ENCODE assay signal across 20 cellular contexts in the genomic region with DNA sequence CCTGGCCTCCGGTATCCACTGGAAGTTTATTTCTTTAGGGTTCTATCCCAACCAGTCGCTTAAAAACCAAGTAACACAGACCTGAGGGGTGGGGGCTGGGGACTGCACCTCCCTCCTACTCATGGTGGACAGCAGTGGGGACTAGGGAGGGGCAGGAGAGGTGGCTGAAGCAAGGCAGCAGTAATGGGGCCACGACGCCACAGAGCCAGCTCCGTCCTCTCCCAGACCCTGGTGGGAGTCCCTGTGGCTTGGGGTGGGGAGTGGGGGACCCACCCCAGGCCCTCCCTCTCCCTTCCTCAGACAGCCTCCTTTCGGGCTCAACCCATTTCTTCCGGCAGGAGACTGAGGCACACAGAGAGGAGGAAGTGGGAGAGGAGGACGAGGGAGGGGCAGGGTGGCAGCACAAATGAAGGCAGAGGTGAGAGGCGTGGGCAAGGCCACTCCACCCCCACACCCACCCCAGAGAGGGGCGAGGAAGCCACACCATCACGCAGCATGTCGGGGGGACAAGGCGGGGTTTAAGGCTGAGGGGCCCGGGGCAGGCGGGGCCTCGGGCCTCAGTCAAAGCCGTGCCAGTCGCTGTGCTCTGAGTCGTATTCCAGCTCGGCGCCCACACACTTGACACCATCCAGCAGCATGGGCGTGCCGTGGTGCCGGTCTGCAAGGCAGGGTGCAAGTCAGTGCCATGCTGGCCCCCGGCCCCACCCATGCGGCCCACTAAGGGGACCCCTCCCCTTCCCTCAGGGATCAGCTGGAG. TPM values are rescaled to one million over a fixed set of nuclear protein-coding genes. Genes with fewer than 3 reads are reported as not detected.
DNase-seq lines count a peak whose midpoint lies in the region; ATAC-seq, FAIRE-seq and TF ChIP-seq lines count a peak whose summit lies in the region.
"Had no signal": no experiment of that assay in that cellular context is flagged by ENCODE, and none has a peak within 500 bp of the region (broad histone marks: within the 10 kb centered on the region; RNA-seq: fewer than 3 reads in every experiment).

No MANE protein-coding gene starts in this region.

- no peak overlapping the region for H3K27ac Mint-ChIP-seq in stimulated activated memory B cell treated with anti-CD40 and anti-IgM and Interleukin-4, amounts not matched to agents 10 μg/mL and 1 μg/mL and 100 μg/mL, for 72 hours
- H3K27ac Mint-ChIP-seq: activated CD4-positive, alpha-beta T cell treated with anti-CD3 and anti-CD28 coated beads, Interleukin-2, amount 10 ng/mL, durations not matched to agents 24 days and 14 days; CD8-positive, alpha-beta T cell had no signal

- H3K27ac ChIP-seq in A549 (no peak overlapping the region), PC-3 (ENCODE audit: low read length) (no peak overlapping the region), kidney (ENCODE audit: low read depth in 2 of 2, low read length in 2 of 2) (no peak overlapping the region)
- H3K27ac ChIP-seq: adrenal gland, vagina had no signal

- H3K9me3 Mint-ChIP-seq in stimulated activated memory B cell treated with anti-CD40 and anti-IgM and Interleukin-4, amounts not matched to agents 10 μg/mL and 1 μg/mL and 100 μg/mL, for 72 hours = no peaks in the 10 kb centered on the region
- H3K9me3 Mint-ChIP-seq: activated CD4-positive, alpha-beta T cell treated with anti-CD3 and anti-CD28 coated beads, Interleukin-2, amount 10 ng/mL, durations not matched to agents 24 days and 14 days; CD8-positive, alpha-beta T cell; nephron had no signal

- H3K9me3 ChIP-seq in A549 (no peaks in the 10 kb centered on the region), PC-3 (ENCODE audit: low read length) (no peaks in the 10 kb centered on the region), kidney (ENCODE audit: control insufficient read depth in 1 of 2, low read length in 2 of 2) (no peaks in the 10 kb centered on the region)
- H3K9me3 ChIP-seq: adrenal gland, gastrocnemius medialis, spleen, vagina had no signal

- no peak for TF ChIP-seq EP300 in A549 (IDR thresholded peaks at IDR 0.05)

- peaks cover 16% of the 10 kb centered on the region for H3K36me3 Mint-ChIP-seq in stimulated activated memory B cell treated with anti-CD40 and anti-IgM and Interleukin-4, amounts not matched to agents 10 μg/mL and 1 μg/mL and 100 μg/mL, for 72 hours

- H3K4me2 ChIP-seq in A549 = no peak overlapping the region
- no peak overlapping the region for H3K4me2 ChIP-seq in PC-3 (ENCODE audit: low read length)

- H3K9me2 ChIP-seq in PC-3 (replicated peaks; ENCODE audit: low read length) = no peaks in the 10 kb centered on the region

- no peaks in the 10 kb centered on the region for H3K79me2 ChIP-seq in PC-3 (ENCODE audit: low read length)

- H3K4me3 Mint-ChIP-seq in stimulated activated memory B cell treated with anti-CD40 and anti-IgM and Interleukin-4, amounts not matched to agents 10 μg/mL and 1 μg/mL and 100 μg/mL, for 72 hours = no peak overlapping the region
- H3K4me3 Mint-ChIP-seq: activated CD4-positive, alpha-beta T cell treated with anti-CD3 and anti-CD28 coated beads, Interleukin-2, amount 10 ng/mL, durations not matched to agents 24 days and 14 days; CD8-positive, alpha-beta T cell; nephron had no signal

- BruUV-seq in PC-3 (replicated peaks; lab: Mats Ljungman, UMichigan) = TSS peak; percentile 75

- H3K9ac ChIP-seq in PC-3 (ENCODE audit: low read length) (no peak overlapping the region), kidney (ENCODE audit: low read length in 2 of 2) (no peak overlapping the region)

- TF ChIP-seq RAD21 in A549 (conservative IDR thresholded peaks at IDR 0.05 in 1 of 2, IDR thresholded peaks at IDR 0.05 in 1 of 2) = no peak

- POLR2A ChIA-PET in A549 (lab: Yijun Ruan, JAX) (interaction anchor here (1.4 to 2.3 kb wide), 2 partner anchors 14 kb away, joined by 7 to 8 read pairs; a partner anchor contains a TSS), PC-3 (lab: Charles Lee; ENCODE audit: unreplicated experiment) (interaction anchor here (0.6 kb wide), 1 partner anchor 12 kb away, joined by 4 read pairs; no protein-coding TSS in a partner anchor)

- WGBS in A549 (ENCODE audit: missing lambda C conversion rate) = 90% methylated on average over 26 of the region's 26 CpGs

- no peaks in the 10 kb centered on the region for H3F3A ChIP-seq in PC-3 (ENCODE audit: low read length, unreplicated experiment)

- H3K27me3 Mint-ChIP-seq in stimulated activated memory B cell treated with anti-CD40 and anti-IgM and Interleukin-4, amounts not matched to agents 10 μg/mL and 1 μg/mL and 100 μg/mL, for 72 hours = no peaks in the 10 kb centered on the region

- no peak overlapping the region for H2AFZ ChIP-seq in PC-3 (ENCODE audit: low read length)

- H3K4me1 ChIP-seq in A549 (peaks cover 7% of the 10 kb centered on the region; the same call in 2 of the 3 replicates), PC-3 (ENCODE audit: insufficient read depth, low read length) (no peaks in the 10 kb centered on the region), kidney (ENCODE audit: control insufficient read depth in 1 of 2, insufficient read depth in 1 of 2, low read depth in 1 of 2, low read length in 2 of 2) (peaks cover 0 to 7% of the 10 kb centered on the region in 2 donors)
- H3K4me1 ChIP-seq: gastrocnemius medialis, vagina had no signal

- no peak for ATAC-seq in A549
- no peak for ATAC-seq in PC-3
- ATAC-seq in stimulated activated memory B cell treated with anti-CD40 and anti-IgM and Interleukin-4, amounts not matched to agents 10 μg/mL and 1 μg/mL and 100 μg/mL, for 72 hours = no peak

- CTCF ChIA-PET in A549 (lab: Yijun Ruan, JAX) (interaction anchor here (0.6 to 72.1 kb wide), 16 partner anchors 6 to 318 kb away, joined by 3 to 2233 read pairs (median 4); a partner anchor contains a TSS), PC-3 (lab: Charles Lee) (interaction anchor here (0.6 to 1.1 kb wide), 5 partner anchors 11 to 101 kb away, joined by 4 to 6 read pairs (median 5); a partner anchor contains a TSS)

- TF ChIP-seq POLR2A in A549 (IDR thresholded peaks at IDR 0.05; ENCODE audit: low read length) = no peak

- H3K4me3 ChIP-seq in A549 (no peak overlapping the region), PC-3 (ENCODE audit: low read length) (no peak overlapping the region), kidney (ENCODE audit: low read length in 2 of 2) (no peak overlapping the region)
- H3K4me3 ChIP-seq: adrenal gland, gastrocnemius medialis, spleen, vagina had no signal

- H3K36me3 ChIP-seq in PC-3 (ENCODE audit: low read depth, low read length) = peaks cover 18% of the 10 kb centered on the region
- peaks cover 0 to 4% of the 10 kb centered on the region in 2 donors for H3K36me3 ChIP-seq in kidney (ENCODE audit: control insufficient read depth in 1 of 2, insufficient read depth in 2 of 2, low read length in 2 of 2)
- H3K36me3 ChIP-seq: adrenal gland, gastrocnemius medialis had no signal

- DNase-seq in A549 (ENCODE audit: low read depth in 1 of 2, low spot score in 1 of 2) (no peak), PC-3 (no peak), kidney (peak; percentile 81), HTR-8/SVneo (ENCODE audit: insufficient read length, low spot score) (no peak), cerebellar cortex (ENCODE audit: low spot score) (no peak)
- DNase-seq: activated gamma-delta T cell, NCI-H1417 treated with DMSO at 0.1 percent for 48 hours, NCI-H524 treated with DMSO at 0.1 percent for 48 hours, SHP77 treated with DMSO at 0.1 percent for 48 hours, spleen had no signal

- no peak for FAIRE-seq in A549 (lab: Jason Lieb, UNC)
- no peak for FAIRE-seq in kidney (lab: Jason Lieb, UNC)
- no peak for FAIRE-seq in HTR-8/SVneo (lab: Jason Lieb, UNC)

- peaks cover 11% of the 10 kb centered on the region for H3K4me1 Mint-ChIP-seq in stimulated activated memory B cell treated with anti-CD40 and anti-IgM and Interleukin-4, amounts not matched to agents 10 μg/mL and 1 μg/mL and 100 μg/mL, for 72 hours
- H3K4me1 Mint-ChIP-seq: nephron had no signal

- H4K20me1 ChIP-seq in PC-3 (ENCODE audit: low read length) = no peaks in the 10 kb centered on the region

- TF ChIP-seq CTCF in A549 (IDR thresholded peaks at IDR 0.05) (no peak), PC-3 (conservative IDR thresholded peaks at IDR 0.05; ENCODE audit: low read depth, low read length) (no peak), kidney (IDR thresholded peaks at IDR 0.05; ENCODE audit: borderline replicate concordance, extremely low read depth, insufficient read depth) (no peak)

- no peaks in the 10 kb centered on the region for H3K27me3 ChIP-seq in PC-3 (ENCODE audit: low read length)
- H3K27me3 ChIP-seq: adrenal gland, vagina had no signal

- intact Hi-C loops in PC-3 (cut with micrococcal nuclease) (loop anchor here (1.0 kb wide), 1 partner anchor 28 kb away; a partner anchor contains a TSS), kidney (cut with DNase I) (no loop called here)

RNA-seq across cellular contexts. Expression of a gene that starts 13.9 kb away (rescaled TPM):
- 43.9 and 44.0 TPM in 2 replicates for polyA plus RNA-seq in A549 (2011; rRNA removed)
- polyA plus RNA-seq in A549 (2012; cell fraction: cytosol; rRNA removed) = 162 and 207 TPM in 2 replicates
- 139 and 182 TPM in 2 replicates for polyA plus RNA-seq in A549 (2012; cell fraction: nucleus; rRNA removed)
- 93.2 to 104 TPM (median 95.2 TPM) in 3 replicates for polyA plus RNA-seq in A549 (2017; fragmentation: RNase III; extraction: RNeasy Plus Mini Kit Qiagen cat#74134 plus additional on column Dnase treatment)
- 49.7 and 55.6 TPM in 2 replicates for polyA minus RNA-seq in A549 (2011; rRNA and poly(A)+ RNA removed)
- 244 and 307 TPM in 2 replicates for total RNA-seq in PC-3 (2014; rRNA removed)
- 26.3 TPM for total RNA-seq in kidney
- polyA plus RNA-seq in kidney (ENCODE audit: insufficient read depth, low read depth, low replicate concordance) = 31.8 TPM

RNA-seq across cellular contexts. Expression of a gene that starts 21.2 kb away (rescaled TPM):
- polyA plus RNA-seq in A549 (2011; rRNA removed) (0.25 and 0.37 TPM in 2 replicates), A549 (2017; fragmentation: RNase III; extraction: RNeasy Plus Mini Kit Qiagen cat#74134 plus additional on column Dnase treatment) (1.1 to 1.6 TPM (median 1.2 TPM) in 3 replicates), kidney (ENCODE audit: insufficient read depth, low read depth, low replicate concordance) (8.7 TPM)
- polyA plus RNA-seq in A549 (2012; cell fraction: cytosol; rRNA removed) = 0.62 and 0.78 TPM in 2 replicates
- polyA plus RNA-seq in A549 (2012; cell fraction: nucleus; rRNA removed) = 1.0 and 1.4 TPM in 2 replicates
- polyA minus RNA-seq in A549 (2011; rRNA and poly(A)+ RNA removed) = 0.49 and 0.50 TPM in 2 replicates
- total RNA-seq in PC-3 (2014; rRNA removed) (not detected in 2 replicates), kidney (18.9 TPM)
- total RNA-seq: activated CD4-positive, alpha-beta T cell treated with anti-CD3 and anti-CD28 coated beads, Interleukin-2, amount 10 ng/mL, durations not matched to agents 24 days and 14 days; CD8-positive, alpha-beta T cell had no signal

RNA-seq across cellular contexts. Expression of a gene that starts 27.6 kb away (rescaled TPM):
- polyA plus RNA-seq in A549 (2011; rRNA removed) (0.41 and 0.46 TPM in 2 replicates), A549 (2017; fragmentation: RNase III; extraction: RNeasy Plus Mini Kit Qiagen cat#74134 plus additional on column Dnase treatment) (0.89 to 1.4 TPM (median 1.3 TPM) in 3 replicates), kidney (ENCODE audit: insufficient read depth, low read depth, low replicate concordance) (3.8 TPM)
- 1.1 and 1.2 TPM in 2 replicates for polyA plus RNA-seq in A549 (2012; cell fraction: cytosol; rRNA removed)
- 4.2 and 4.5 TPM in 2 replicates for polyA plus RNA-seq in A549 (2012; cell fraction: nucleus; rRNA removed)
- polyA minus RNA-seq in A549 (2011; rRNA and poly(A)+ RNA removed) = 0.15 and 0.21 TPM in 2 replicates
- total RNA-seq in PC-3 (2014; rRNA removed) (2.0 and 2.6 TPM in 2 replicates), kidney (3.4 TPM)
- total RNA-seq: activated CD4-positive, alpha-beta T cell treated with anti-CD3 and anti-CD28 coated beads, Interleukin-2, amount 10 ng/mL, durations not matched to agents 24 days and 14 days; gastrocnemius medialis; spleen; vagina had no signal

RNA-seq across cellular contexts. Expression of a gene that starts 32.9 kb away (rescaled TPM):
- polyA plus RNA-seq in A549 (2011; rRNA removed) (35.9 and 42.6 TPM in 2 replicates), A549 (2017; fragmentation: RNase III; extraction: RNeasy Plus Mini Kit Qiagen cat#74134 plus additional on column Dnase treatment) (93.1 to 107 TPM (median 106 TPM) in 3 replicates), kidney (ENCODE audit: insufficient read depth, low read depth, low replicate concordance) (56.2 TPM)
- 57.6 and 77.1 TPM in 2 replicates for polyA plus RNA-seq in A549 (2012; cell fraction: cytosol; rRNA removed)
- 55.5 and 78.2 TPM in 2 replicates for polyA plus RNA-seq in A549 (2012; cell fraction: nucleus; rRNA removed)
- 49.1 and 52.8 TPM in 2 replicates for polyA minus RNA-seq in A549 (2011; rRNA and poly(A)+ RNA removed)
- total RNA-seq in PC-3 (2014; rRNA removed) (213 and 276 TPM in 2 replicates), kidney (99.8 TPM)

RNA-seq across cellular contexts. Expression of a gene that starts 41.3 kb away (rescaled TPM):
- 0.01 TPM in 1 of 2 replicates, not detected in the other for polyA plus RNA-seq in A549 (2011; rRNA removed)
- under 0.01 TPM in 1 of 2 replicates, not detected in the other for polyA plus RNA-seq in A549 (2012; cell fraction: cytosol; rRNA removed)
- polyA plus RNA-seq in A549 (2012; cell fraction: nucleus; rRNA removed) = 0.04 and 0.05 TPM in 2 replicates
- polyA plus RNA-seq in A549 (2017; fragmentation: RNase III; extraction: RNeasy Plus Mini Kit Qiagen cat#74134 plus additional on column Dnase treatment) = not detected in 3 replicates
- not detected in 2 replicates for polyA minus RNA-seq in A549 (2011; rRNA and poly(A)+ RNA removed)
- not detected in 2 replicates for total RNA-seq in PC-3 (2014; rRNA removed)
- 20.2 TPM for total RNA-seq in kidney
- 2.4 TPM for polyA plus RNA-seq in kidney (ENCODE audit: insufficient read depth, low read depth, low replicate concordance)
- total RNA-seq: activated CD4-positive, alpha-beta T cell treated with anti-CD3 and anti-CD28 coated beads, Interleukin-2, amount 10 ng/mL, durations not matched to agents 24 days and 14 days; dermis microvascular lymphatic vessel endothelial cell; M059J; pulmonary artery endothelial cell had no signal

Comparison
In these comparisons a context has a peak if more than half of its experiments do, and no peak if none do; other contexts are left out.
1. RNA of a gene that starts 21.2 kb away (total RNA-seq): 18.9 TPM in kidney (single experiment); not detected in PC-3; every median in the first group is over 10 times any median in the second.